In the genomic region with DNA sequence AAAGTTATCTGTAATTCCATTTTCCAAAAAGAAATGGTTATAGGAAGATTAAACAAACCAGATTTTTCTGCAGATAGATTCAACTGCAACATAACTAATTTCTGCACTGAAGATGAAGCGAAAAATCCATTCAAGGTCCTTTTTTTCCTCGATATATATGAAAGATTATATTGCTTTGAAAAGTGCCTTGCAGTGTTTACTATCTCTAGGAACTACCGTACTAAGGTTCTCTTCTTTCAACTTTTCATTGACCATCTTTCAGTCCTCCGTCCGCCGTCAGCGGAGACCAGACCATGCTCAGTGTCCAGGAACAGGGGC, we compare ENCODE assay signal across 2 cellular contexts.
TF ChIP-seq lines count a peak whose summit lies in the region.

No MANE protein-coding gene starts in this region.

TF ChIP-seq in SK-N-SH, 30 proteins besides CTCF, POLR2A, EP300 and RAD21 (continued from another document):
- TF ChIP-seq, protein P1, sequence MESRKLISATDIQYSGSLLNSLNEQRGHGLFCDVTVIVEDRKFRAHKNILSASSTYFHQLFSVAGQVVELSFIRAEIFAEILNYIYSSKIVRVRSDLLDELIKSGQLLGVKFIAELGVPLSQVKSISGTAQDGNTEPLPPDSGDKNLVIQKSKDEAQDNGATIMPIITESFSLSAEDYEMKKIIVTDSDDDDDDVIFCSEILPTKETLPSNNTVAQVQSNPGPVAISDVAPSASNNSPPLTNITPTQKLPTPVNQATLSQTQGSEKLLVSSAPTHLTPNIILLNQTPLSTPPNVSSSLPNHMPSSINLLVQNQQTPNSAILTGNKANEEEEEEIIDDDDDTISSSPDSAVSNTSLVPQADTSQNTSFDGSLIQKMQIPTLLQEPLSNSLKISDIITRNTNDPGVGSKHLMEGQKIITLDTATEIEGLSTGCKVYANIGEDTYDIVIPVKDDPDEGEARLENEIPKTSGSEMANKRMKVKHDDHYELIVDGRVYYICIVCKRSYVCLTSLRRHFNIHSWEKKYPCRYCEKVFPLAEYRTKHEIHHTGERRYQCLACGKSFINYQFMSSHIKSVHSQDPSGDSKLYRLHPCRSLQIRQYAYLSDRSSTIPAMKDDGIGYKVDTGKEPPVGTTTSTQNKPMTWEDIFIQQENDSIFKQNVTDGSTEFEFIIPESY (IDR thresholded peaks at IDR 0.05; ENCODE audit: borderline replicate concordance, low read depth): no peak
- TF ChIP-seq RFX5 (IDR thresholded peaks at IDR 0.05; ENCODE audit: low read length) (no peak), TCF12 (IDR thresholded peaks at IDR 0.05) (no peak), FOXM1 (IDR thresholded peaks at IDR 0.05; ENCODE audit: low read depth) (no peak)
TF ChIP-seq in SK-N-SH: peak in this region for 0.

TF ChIP-seq in SK-N-SH treated with all-trans-retinoic acid at 6 μM for 48 hours, 23 proteins besides CTCF, POLR2A, EP300 and RAD21 (continued from another document):
- TF ChIP-seq, protein P2, sequence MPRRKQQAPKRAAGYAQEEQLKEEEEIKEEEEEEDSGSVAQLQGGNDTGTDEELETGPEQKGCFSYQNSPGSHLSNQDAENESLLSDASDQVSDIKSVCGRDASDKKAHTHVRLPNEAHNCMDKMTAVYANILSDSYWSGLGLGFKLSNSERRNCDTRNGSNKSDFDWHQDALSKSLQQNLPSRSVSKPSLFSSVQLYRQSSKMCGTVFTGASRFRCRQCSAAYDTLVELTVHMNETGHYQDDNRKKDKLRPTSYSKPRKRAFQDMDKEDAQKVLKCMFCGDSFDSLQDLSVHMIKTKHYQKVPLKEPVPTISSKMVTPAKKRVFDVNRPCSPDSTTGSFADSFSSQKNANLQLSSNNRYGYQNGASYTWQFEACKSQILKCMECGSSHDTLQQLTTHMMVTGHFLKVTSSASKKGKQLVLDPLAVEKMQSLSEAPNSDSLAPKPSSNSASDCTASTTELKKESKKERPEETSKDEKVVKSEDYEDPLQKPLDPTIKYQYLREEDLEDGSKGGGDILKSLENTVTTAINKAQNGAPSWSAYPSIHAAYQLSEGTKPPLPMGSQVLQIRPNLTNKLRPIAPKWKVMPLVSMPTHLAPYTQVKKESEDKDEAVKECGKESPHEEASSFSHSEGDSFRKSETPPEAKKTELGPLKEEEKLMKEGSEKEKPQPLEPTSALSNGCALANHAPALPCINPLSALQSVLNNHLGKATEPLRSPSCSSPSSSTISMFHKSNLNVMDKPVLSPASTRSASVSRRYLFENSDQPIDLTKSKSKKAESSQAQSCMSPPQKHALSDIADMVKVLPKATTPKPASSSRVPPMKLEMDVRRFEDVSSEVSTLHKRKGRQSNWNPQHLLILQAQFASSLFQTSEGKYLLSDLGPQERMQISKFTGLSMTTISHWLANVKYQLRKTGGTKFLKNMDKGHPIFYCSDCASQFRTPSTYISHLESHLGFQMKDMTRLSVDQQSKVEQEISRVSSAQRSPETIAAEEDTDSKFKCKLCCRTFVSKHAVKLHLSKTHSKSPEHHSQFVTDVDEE (CRISPR knock-in tag; IDR thresholded peaks at IDR 0.05): no peak
- TF ChIP-seq, protein P3, sequence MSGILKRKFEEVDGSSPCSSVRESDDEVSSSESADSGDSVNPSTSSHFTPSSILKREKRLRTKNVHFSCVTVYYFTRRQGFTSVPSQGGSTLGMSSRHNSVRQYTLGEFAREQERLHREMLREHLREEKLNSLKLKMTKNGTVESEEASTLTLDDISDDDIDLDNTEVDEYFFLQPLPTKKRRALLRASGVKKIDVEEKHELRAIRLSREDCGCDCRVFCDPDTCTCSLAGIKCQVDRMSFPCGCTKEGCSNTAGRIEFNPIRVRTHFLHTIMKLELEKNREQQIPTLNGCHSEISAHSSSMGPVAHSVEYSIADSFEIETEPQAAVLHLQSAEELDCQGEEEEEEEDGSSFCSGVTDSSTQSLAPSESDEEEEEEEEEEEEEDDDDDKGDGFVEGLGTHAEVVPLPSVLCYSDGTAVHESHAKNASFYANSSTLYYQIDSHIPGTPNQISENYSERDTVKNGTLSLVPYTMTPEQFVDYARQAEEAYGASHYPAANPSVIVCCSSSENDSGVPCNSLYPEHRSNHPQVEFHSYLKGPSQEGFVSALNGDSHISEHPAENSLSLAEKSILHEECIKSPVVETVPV (CRISPR knock-in tag; IDR thresholded peaks at IDR 0.05): no peak
- TF ChIP-seq SNAI2 (CRISPR knock-in tag; IDR thresholded peaks at IDR 0.05) (no peak), TCF4 (CRISPR knock-in tag; IDR thresholded peaks at IDR 0.05; ENCODE audit: borderline replicate concordance) (no peak), PPARA (CRISPR knock-in tag; IDR thresholded peaks at IDR 0.05; ENCODE audit: borderline replicate concordance) (no peak), GLIS3 (CRISPR knock-in tag; IDR thresholded peaks at IDR 0.05) (no peak), BACH2 (CRISPR knock-in tag; IDR thresholded peaks at IDR 0.05; ENCODE audit: borderline replicate concordance) (no peak), ZNF8 (CRISPR knock-in tag; IDR thresholded peaks at IDR 0.05) (no peak), OSR1 (CRISPR knock-in tag; IDR thresholded peaks at IDR 0.05) (no peak), ESRRG (CRISPR knock-in tag; IDR thresholded peaks at IDR 0.05) (no peak)
- TF ChIP-seq, protein P4, sequence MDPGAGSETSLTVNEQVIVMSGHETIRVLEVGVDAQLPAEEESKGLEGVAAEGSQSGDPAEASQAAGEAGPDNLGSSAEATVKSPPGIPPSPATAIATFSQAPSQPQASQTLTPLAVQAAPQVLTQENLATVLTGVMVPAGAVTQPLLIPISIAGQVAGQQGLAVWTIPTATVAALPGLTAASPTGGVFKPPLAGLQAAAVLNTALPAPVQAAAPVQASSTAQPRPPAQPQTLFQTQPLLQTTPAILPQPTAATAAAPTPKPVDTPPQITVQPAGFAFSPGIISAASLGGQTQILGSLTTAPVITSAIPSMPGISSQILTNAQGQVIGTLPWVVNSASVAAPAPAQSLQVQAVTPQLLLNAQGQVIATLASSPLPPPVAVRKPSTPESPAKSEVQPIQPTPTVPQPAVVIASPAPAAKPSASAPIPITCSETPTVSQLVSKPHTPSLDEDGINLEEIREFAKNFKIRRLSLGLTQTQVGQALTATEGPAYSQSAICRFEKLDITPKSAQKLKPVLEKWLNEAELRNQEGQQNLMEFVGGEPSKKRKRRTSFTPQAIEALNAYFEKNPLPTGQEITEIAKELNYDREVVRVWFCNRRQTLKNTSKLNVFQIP (CRISPR knock-in tag; IDR thresholded peaks at IDR 0.05; ENCODE audit: borderline replicate concordance, low read depth): no peak
- TF ChIP-seq, protein P5, sequence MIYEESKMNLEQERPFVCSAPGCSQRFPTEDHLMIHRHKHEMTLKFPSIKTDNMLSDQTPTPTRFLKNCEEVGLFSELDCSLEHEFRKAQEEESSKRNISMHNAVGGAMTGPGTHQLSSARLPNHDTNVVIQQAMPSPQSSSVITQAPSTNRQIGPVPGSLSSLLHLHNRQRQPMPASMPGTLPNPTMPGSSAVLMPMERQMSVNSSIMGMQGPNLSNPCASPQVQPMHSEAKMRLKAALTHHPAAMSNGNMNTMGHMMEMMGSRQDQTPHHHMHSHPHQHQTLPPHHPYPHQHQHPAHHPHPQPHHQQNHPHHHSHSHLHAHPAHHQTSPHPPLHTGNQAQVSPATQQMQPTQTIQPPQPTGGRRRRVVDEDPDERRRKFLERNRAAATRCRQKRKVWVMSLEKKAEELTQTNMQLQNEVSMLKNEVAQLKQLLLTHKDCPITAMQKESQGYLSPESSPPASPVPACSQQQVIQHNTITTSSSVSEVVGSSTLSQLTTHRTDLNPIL (CRISPR knock-in tag; IDR thresholded peaks at IDR 0.05; ENCODE audit: low read depth): no peak
- TF ChIP-seq, protein P6, sequence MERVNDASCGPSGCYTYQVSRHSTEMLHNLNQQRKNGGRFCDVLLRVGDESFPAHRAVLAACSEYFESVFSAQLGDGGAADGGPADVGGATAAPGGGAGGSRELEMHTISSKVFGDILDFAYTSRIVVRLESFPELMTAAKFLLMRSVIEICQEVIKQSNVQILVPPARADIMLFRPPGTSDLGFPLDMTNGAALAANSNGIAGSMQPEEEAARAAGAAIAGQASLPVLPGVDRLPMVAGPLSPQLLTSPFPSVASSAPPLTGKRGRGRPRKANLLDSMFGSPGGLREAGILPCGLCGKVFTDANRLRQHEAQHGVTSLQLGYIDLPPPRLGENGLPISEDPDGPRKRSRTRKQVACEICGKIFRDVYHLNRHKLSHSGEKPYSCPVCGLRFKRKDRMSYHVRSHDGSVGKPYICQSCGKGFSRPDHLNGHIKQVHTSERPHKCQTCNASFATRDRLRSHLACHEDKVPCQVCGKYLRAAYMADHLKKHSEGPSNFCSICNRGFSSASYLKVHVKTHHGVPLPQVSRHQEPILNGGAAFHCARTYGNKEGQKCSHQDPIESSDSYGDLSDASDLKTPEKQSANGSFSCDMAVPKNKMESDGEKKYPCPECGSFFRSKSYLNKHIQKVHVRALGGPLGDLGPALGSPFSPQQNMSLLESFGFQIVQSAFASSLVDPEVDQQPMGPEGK (CRISPR knock-in tag; IDR thresholded peaks at IDR 0.05; ENCODE audit: borderline replicate concordance): no peak
TF ChIP-seq in SK-N-SH treated with all-trans-retinoic acid at 6 μM for 48 hours: peak in this region for 0.
